Comparison of ENCODE assay signal across 8 cellular contexts in the genomic region with DNA sequence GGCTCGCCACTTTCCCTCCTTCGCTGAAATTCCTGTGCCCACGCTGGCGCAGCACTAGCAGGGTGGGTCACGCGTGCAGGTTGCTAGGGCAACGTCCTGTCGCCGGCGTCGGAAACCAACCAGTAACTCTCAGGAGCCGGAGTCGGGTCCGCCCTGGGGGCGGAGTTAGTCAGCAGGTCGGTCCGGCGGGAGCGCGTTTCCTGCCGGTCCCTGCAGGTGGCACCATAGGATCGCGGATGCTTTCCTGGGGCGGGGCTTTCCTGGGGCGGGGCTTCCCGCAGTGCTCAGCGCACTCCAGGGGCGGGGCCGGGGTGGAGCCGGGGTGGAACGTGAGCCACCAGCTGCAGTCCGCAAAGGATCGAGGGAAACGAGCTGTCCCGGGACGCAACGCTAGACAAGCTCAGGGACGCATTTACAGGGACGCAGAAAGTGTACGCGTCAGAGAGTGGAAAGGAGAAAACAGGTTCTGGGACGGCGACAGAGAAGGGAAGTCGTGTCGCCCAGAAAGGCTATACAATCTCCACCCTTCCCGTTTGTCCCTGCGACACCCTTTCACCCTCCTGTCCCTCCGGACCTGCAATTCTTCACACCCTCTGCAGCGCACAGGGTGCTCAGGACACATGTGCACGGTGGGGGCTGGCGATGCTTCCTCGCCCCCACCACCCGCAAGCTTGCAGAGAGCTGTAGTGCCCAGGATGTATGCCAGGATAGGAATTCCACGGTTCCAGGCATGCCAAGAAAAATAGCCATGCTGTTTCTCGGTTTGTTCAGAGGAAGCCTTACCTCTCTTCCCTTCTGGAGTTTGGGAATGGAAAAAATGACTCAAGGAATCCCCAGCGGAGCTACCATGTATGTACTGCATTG. TPM values are rescaled to one million over a fixed set of nuclear protein-coding genes. Genes with fewer than 3 reads are reported as not detected.
DNase-seq lines count a peak whose midpoint lies in the region; ATAC-seq and TF ChIP-seq lines count a peak whose summit lies in the region.

No MANE protein-coding gene starts in this region.

- H3K27me3 Mint-ChIP-seq in activated B cell treated with CpG ODN at 0.5 μM for 24 hours = peaks cover 9% of the 10 kb centered on the region

- H3K27ac ChIP-seq in caudate nucleus (ENCODE audit: low read depth, low read length) = peak overlapping the region; percentile 46

- peak overlapping the region; percentile 91 for H3K27ac Mint-ChIP-seq in activated B cell treated with CpG ODN at 0.5 μM for 24 hours

- peak overlapping the region; percentile 89 for H3K4me3 Mint-ChIP-seq in activated B cell treated with CpG ODN at 0.5 μM for 24 hours

- peaks cover 35% of the 10 kb centered on the region for H3K4me1 Mint-ChIP-seq in activated B cell treated with CpG ODN at 0.5 μM for 24 hours

- POLR2A ChIA-PET in activated B cell treated with CpG ODN at 0.5 μM for 24 hours (lab: Charles Lee) = interaction anchor here (0.6 to 3.4 kb wide), 12 partner anchors 9 to 1905 kb away, joined by 3 to 37 read pairs (median 4); partner anchors contain the start of genes CDK5RAP3 and NFE2L1

- CTCF ChIA-PET in activated B cell treated with CpG ODN at 0.5 μM for 24 hours (lab: Charles Lee) = interaction anchor here (0.6 to 3.5 kb wide), 22 partner anchors 11 to 593 kb away, joined by 3 to 148 read pairs (median 4); partner anchors contain the start of genes CDK5RAP3, NFE2L1 and SNX11

- TF ChIP-seq CTCF in activated B cell treated with CpG ODN at 0.5 μM for 24 hours (IDR thresholded peaks at IDR 0.05) = no peak

- H3K9me3 Mint-ChIP-seq in activated B cell treated with CpG ODN at 0.5 μM for 24 hours = no peaks in the 10 kb centered on the region

- DNase-seq in AG08396 (ENCODE audit: low spot score) (peak; percentile 95), NCI-H345 (lab: John Stamatoyannopoulos, UW) (peak; percentile 97), activated B cell treated with CpG ODN at 0.5 μM for 24 hours (peak; percentile 91), caudate nucleus (lab: John Stamatoyannopoulos, UW) (peak in 60 of 61 donors; percentile 73 to 99 (median 97)), inferior parietal cortex (ENCODE audit: extremely low spot score) (peak; percentile 94), smooth muscle cell of the brain vasculature (ENCODE audit: low read depth, low spot score) (peak; percentile 89)

- intact Hi-C loops in activated B cell treated with CpG ODN at 0.5 μM for 24 hours (cut with micrococcal nuclease) = loop anchor here (1.0 to 10.0 kb wide), 15 partner anchors 23 to 854 kb away; partner anchors contain the start of genes CDK5RAP3 and NFE2L1

- ATAC-seq in GM18909 (IDR thresholded peaks at IDR 0.05; ENCODE audit: poor library complexity, unreplicated experiment) (peak; percentile 82), HG03280 (IDR thresholded peaks at IDR 0.05; ENCODE audit: unreplicated experiment) (peak; percentile 88), activated B cell treated with CpG ODN at 0.5 μM for 24 hours (ENCODE audit: low read depth) (peak; percentile 89)

- peaks cover 2% of the 10 kb centered on the region for H3K36me3 Mint-ChIP-seq in activated B cell treated with CpG ODN at 0.5 μM for 24 hours (ENCODE audit: low read depth)

RNA-seq across cellular contexts. Expression of gene COPZ2, which starts 12.3 kb away (rescaled TPM):
- 3.3 and 4.1 TPM in 2 replicates for total RNA-seq in activated B cell treated with CpG ODN at 0.5 μM for 24 hours

RNA-seq across cellular contexts. Expression of gene NFE2L1, which starts 22.9 kb away (rescaled TPM):
- 127 and 141 TPM in 2 replicates for total RNA-seq in activated B cell treated with CpG ODN at 0.5 μM for 24 hours

RNA-seq across cellular contexts. Expression of gene CDK5RAP3, which starts 54.4 kb away (rescaled TPM):
- 275 and 286 TPM in 2 replicates for total RNA-seq in activated B cell treated with CpG ODN at 0.5 μM for 24 hours

Comparison
In these comparisons a context has a peak if more than half of its experiments do, and no peak if none do; other contexts are left out.
1. Peak in every context shown above with its lines: DNase-seq, ATAC-seq and H3K27ac ChIP-seq.